19 cellular contexts compared by ENCODE assay signal in the genomic region with DNA sequence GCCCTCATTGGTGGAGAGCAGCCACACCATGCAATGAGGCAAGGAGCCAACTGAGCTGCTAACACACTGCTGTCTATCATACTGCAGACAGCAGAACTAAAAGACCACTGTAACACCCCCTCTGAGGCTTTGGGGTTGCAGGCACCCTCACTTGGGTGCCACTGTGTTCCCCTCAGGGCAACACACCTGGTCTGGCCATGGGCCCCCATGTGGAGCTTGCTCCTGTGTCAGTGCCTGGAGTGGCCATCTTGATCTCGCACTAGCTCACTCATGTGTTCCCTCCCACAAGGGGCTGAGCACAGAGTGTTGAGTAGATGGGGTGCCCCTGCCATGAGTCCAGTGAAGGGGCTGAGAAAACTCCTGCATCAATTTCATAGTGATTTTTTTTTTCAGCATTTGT.
DNase-seq lines count a peak whose midpoint lies in the region; ATAC-seq and TF ChIP-seq lines count a peak whose summit lies in the region.
"Had no signal": no experiment of that assay in that cellular context is flagged by ENCODE, and none has a peak within 500 bp of the region (broad histone marks: within the 10 kb centered on the region; RNA-seq: fewer than 3 reads in every experiment).

No MANE protein-coding gene starts in this region.

- no peak overlapping the region for H2AFZ ChIP-seq in DND-41 (ENCODE audit: low read depth, low read length)

- TF ChIP-seq POLR2A in gastroesophageal sphincter (IDR thresholded peaks at IDR 0.05) (no peak), sigmoid colon (IDR thresholded peaks at IDR 0.05) (no peak)

- H3K4me3 ChIP-seq in DND-41 (ENCODE audit: low read depth in 1 of 2, low read length in 2 of 2) (0 out of 4 replicates have a peak overlapping the region, but pooled peaks of 1 of the 2 experiments have one; percentile 17), gastroesophageal sphincter (no peak overlapping the region), upper lobe of right lung (no peak overlapping the region), sigmoid colon (no peak overlapping the region)
- H3K4me3 ChIP-seq: BLaER1 had no signal

- no peak overlapping the region for H3K9ac ChIP-seq in DND-41 (ENCODE audit: low read depth, low read length)
- H3K9ac ChIP-seq: BLaER1 had no signal

- H3K4me1 ChIP-seq in DND-41 (ENCODE audit: insufficient read depth, low read length) (peaks cover 8% of the 10 kb centered on the region; the same call in 1 of the 2 replicates), gastroesophageal sphincter (no peaks in the 10 kb centered on the region), upper lobe of right lung (no peaks in the 10 kb centered on the region), sigmoid colon (no peaks in the 10 kb centered on the region)
- H3K4me1 ChIP-seq: BLaER1 had no signal

- no peak for DNase-seq in DND-41
- DNase-seq in posterior vena cava (ENCODE audit: low spot score), result peak; percentile 47
- DNase-seq in upper lobe of right lung, result no peak
- DNase-seq in sigmoid colon, result no peak
- DNase-seq in COLO829 (ENCODE audit: low spot score), result no peak
- DNase-seq in SHP77 treated with DMSO at 0.1 percent for 48 hours (lab: John Stamatoyannopoulos, UW), result no peak
- DNase-seq in stimulated activated CD4-positive, alpha-beta T cell treated with anti-CD3 and anti-CD28 coated beads, Interleukin-4, amount 100 ng/mL, for 1 hour, result no peak
- DNase-seq: CD4-positive, CD25-positive, alpha-beta regulatory T cell; CD8-positive, alpha-beta T cell; DMS 273 treated with DMSO at 0.1 percent for 48 hours; DMS79; GF-D8; GOT3; H7; HCEC 1CT had no signal

- no peak overlapping the region for H3K4me2 ChIP-seq in DND-41 (ENCODE audit: insufficient read depth, low read length)
- H3K4me2 ChIP-seq: BLaER1 had no signal

- H3K27me3 ChIP-seq in DND-41 (ENCODE audit: insufficient read depth, low read length, poor library complexity), result no peaks in the 10 kb centered on the region
- H3K27me3 ChIP-seq in gastroesophageal sphincter, result no peaks in the 10 kb centered on the region
- no peaks in the 10 kb centered on the region for H3K27me3 ChIP-seq in upper lobe of right lung
- H3K27me3 ChIP-seq in sigmoid colon, result no peaks in the 10 kb centered on the region
- H3K27me3 ChIP-seq: BLaER1 had no signal

- TF ChIP-seq EP300 in gastroesophageal sphincter (IDR thresholded peaks at IDR 0.05) (no peak), sigmoid colon (IDR thresholded peaks at IDR 0.05) (no peak)

- H3K27ac ChIP-seq in DND-41 (ENCODE audit: low read length) (0 out of 2 replicates have a peak overlapping the region, but pooled peaks have one; percentile 14), gastroesophageal sphincter (no peak overlapping the region), upper lobe of right lung (no peak overlapping the region), sigmoid colon (no peak overlapping the region)
- H3K27ac ChIP-seq: 22Rv1, BLaER1, C4-2B had no signal

- WGBS in gastroesophageal sphincter (ENCODE audit: low coverage in 1 of 2), 2 donors, result 89% methylated on average over 1 of the region's 1 CpG; no CpG with 5 or more reads in 1 of the 2 donors
- 91 to 98% methylated on average over 1 of the region's 1 CpG for WGBS in sigmoid colon, 2 donors

- ATAC-seq in DND-41 (ENCODE audit: insufficient read depth, low read depth), result no peak
- peak; percentile 28 for ATAC-seq in gastroesophageal sphincter
- peak; percentile 45 for ATAC-seq in upper lobe of right lung
- ATAC-seq: CD8-positive, alpha-beta T cell had no signal

- intact Hi-C loops in posterior vena cava (cut with DNase I) (no loop called here), upper lobe of right lung (cut with DNase I) (no loop called here), sigmoid colon (cut with DNase I) (no loop called here)

- no peaks in the 10 kb centered on the region for H4K20me1 ChIP-seq in DND-41 (ENCODE audit: insufficient read depth, low read length)
- H4K20me1 ChIP-seq: BLaER1 had no signal

- H3K79me2 ChIP-seq in DND-41 (ENCODE audit: insufficient read depth, low read length), result no peaks in the 10 kb centered on the region

- H3K9me3 ChIP-seq in DND-41 (ENCODE audit: insufficient read depth, low read length, severe bottlenecking) (peaks cover 19% of the 10 kb centered on the region), gastroesophageal sphincter (no peaks in the 10 kb centered on the region), upper lobe of right lung (no peaks in the 10 kb centered on the region), sigmoid colon (no peaks in the 10 kb centered on the region)
- H3K9me3 ChIP-seq: BLaER1 had no signal

- TF ChIP-seq CTCF in DND-41 (IDR thresholded peaks at IDR 0.05; ENCODE audit: borderline replicate concordance, extremely low read depth, low read length, poor library complexity, severe bottlenecking), result no peak
- TF ChIP-seq CTCF in gastroesophageal sphincter (IDR thresholded peaks at IDR 0.05), result no peak
- TF ChIP-seq CTCF in upper lobe of right lung (IDR thresholded peaks at IDR 0.05), result no peak
- no peak for TF ChIP-seq CTCF in sigmoid colon (IDR thresholded peaks at IDR 0.05)

- H3K36me3 ChIP-seq in DND-41 (ENCODE audit: insufficient read depth, low read length) (peaks cover 8% of the 10 kb centered on the region), gastroesophageal sphincter (no peaks in the 10 kb centered on the region), upper lobe of right lung (no peaks in the 10 kb centered on the region), sigmoid colon (no peaks in the 10 kb centered on the region)
- H3K36me3 ChIP-seq: BLaER1 had no signal
